Comparison of ENCODE assay signal across 9 cellular contexts in the genomic region with DNA sequence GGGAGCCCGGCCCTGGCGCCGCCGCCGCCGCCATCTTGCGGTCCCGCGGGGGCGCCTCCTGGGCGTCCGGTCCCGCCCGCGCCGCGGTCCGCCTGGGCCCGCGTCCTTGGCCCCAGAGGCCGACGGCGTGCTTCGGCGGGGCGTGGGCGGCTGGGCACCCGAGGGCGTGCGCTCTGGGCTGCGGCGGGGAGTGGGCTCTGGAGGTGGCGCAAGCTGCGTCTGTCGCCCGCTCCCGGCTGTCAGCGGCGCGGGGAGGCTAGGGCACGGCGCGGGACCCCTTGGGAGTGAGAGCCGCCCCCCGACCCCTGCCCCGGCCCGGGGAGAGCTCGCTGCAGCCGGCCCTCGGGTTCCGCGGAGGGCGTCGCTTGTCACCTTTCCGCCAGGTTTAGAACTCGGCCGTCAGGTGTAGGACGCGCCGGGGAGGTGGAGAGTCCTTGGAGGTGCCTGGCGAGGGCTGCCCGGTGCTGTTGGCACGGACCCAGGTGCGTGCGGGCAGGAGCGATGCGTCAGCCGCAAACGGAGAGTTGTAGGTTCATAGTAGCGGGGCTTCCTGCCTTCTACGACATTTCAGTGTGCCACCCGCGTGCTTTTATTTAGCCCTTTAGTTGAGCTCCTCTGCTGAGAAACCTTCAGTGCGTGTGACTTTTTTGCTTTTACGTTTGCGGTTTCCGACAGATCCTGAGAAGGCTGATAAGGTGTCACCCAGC. TPM values are rescaled to one million over a fixed set of nuclear protein-coding genes. Genes with fewer than 3 reads are reported as not detected.
A peak's percentile ranks its signal among the peaks of the same experiment; 100 is the strongest.
DNase-seq lines count a peak whose midpoint lies in the region; ATAC-seq, FAIRE-seq and TF ChIP-seq lines count a peak whose summit lies in the region.
"Had no signal": no experiment of that assay in that cellular context is flagged by ENCODE, and none has a peak within 500 bp of the region (broad histone marks: within the 10 kb centered on the region; RNA-seq: fewer than 3 reads in every experiment).

No MANE protein-coding gene starts in this region.

- H3K27ac ChIP-seq in Panc1 (ENCODE audit: low read length) = peak overlapping the region; percentile 90
- peak overlapping the region; percentile 92 for H3K27ac ChIP-seq in stomach smooth muscle (ENCODE audit: low read length)

- H3K4me1 ChIP-seq in Panc1 (ENCODE audit: control insufficient read depth, insufficient read depth, low read length) (peaks cover 35% of the 10 kb centered on the region), stomach smooth muscle (ENCODE audit: control insufficient read depth, insufficient read depth, low read length) (peaks cover 17% of the 10 kb centered on the region)

- intact Hi-C loops in Panc1 (cut with micrococcal nuclease; ENCODE audit: unreplicated experiment) = loop anchor here (10.0 kb wide), 1 partner anchor 90 kb away; no protein-coding TSS in a partner anchor

- TF ChIP-seq CTCF in BJ (IDR thresholded peaks at IDR 0.05; ENCODE audit: insufficient read depth, low read depth, low read length) (no peak), Panc1 (IDR thresholded peaks at IDR 0.05) (no peak), neural crest cell (conservative IDR thresholded peaks at IDR 0.05) (no peak)

- peak overlapping the region; percentile 52 for H3K27ac Mint-ChIP-seq in neural crest cell (ENCODE audit: unreplicated experiment)

- BruUV-seq in Panc1 (replicated peaks; lab: Mats Ljungman, UMichigan) = no TSS peak

- no peak for DNase-seq in BJ (ENCODE audit: low read depth)
- DNase-seq in GM19239 (ENCODE audit: insufficient read length, low spot score) = peak; percentile 4
- DNase-seq in Panc1 (ENCODE audit: low read depth, low spot score) = no peak
- DNase-seq in activated T-helper 1 cell treated with Interleukin-2 at 50 U/mL for 16 hours (ENCODE audit: low read depth) = peak; percentile 71
- DNase-seq in fibroblast of peridontal ligament (ENCODE audit: extremely low read depth) = peak; percentile 67
- peak; percentile 11 for DNase-seq in neural crest cell (ENCODE audit: low read depth, low spot score)

- FAIRE-seq in GM19239 (lab: Jason Lieb, UNC) = peak; percentile 14
- FAIRE-seq: TTC549 had no signal

- in situ Hi-C loops in Panc1 (cut with HindIII; ENCODE audit: low pct_unique_long_range_greater_than_20kb, low sequenced_read_pairs) = no loop called here

- H3K36me3 ChIP-seq in BJ (ENCODE audit: control insufficient read depth, insufficient read depth, low read length) (no peaks in the 10 kb centered on the region), Panc1 (ENCODE audit: control insufficient read depth, insufficient read depth, low read length) (no peaks in the 10 kb centered on the region; the same call in 1 of the 2 replicates), stomach smooth muscle (ENCODE audit: control insufficient read depth in 2 of 2, insufficient read depth in 2 of 2, low read length in 2 of 2) (no peaks in the 10 kb centered on the region)

- ATAC-seq in HG03460 (IDR thresholded peaks at IDR 0.05; ENCODE audit: unreplicated experiment) = peak; percentile 31
- ATAC-seq in Panc1 = peak; percentile 64

- POLR2A ChIA-PET in BJ (lab: Charles Lee) (no interaction called here), Panc1 (lab: Charles Lee) (interaction anchor here (0.6 kb wide), 1 partner anchor 1121 kb away, joined by 3 read pairs; no protein-coding TSS in a partner anchor)

- H3K27me3 ChIP-seq in BJ (ENCODE audit: control insufficient read depth, insufficient read depth, low read length) = no peaks in the 10 kb centered on the region
- H3K27me3 ChIP-seq in Panc1 (ENCODE audit: control insufficient read depth, insufficient read depth, low read length) = no peaks in the 10 kb centered on the region
- H3K27me3 ChIP-seq in stomach smooth muscle (ENCODE audit: control insufficient read depth in 1 of 2, insufficient read depth in 2 of 2, low read length in 2 of 2) = no peaks in the 10 kb centered on the region

- H3K4me3 ChIP-seq in BJ (ENCODE audit: low read depth, low read length) = peak overlapping the region; percentile 92
- peak overlapping the region; percentile 83 to 94 for H3K4me3 ChIP-seq in Panc1 (ENCODE audit: low read depth in 2 of 2, low read length in 2 of 2)
- H3K4me3 ChIP-seq in stomach smooth muscle (ENCODE audit: low read length in 2 of 2) = peak overlapping the region; percentile 71 to 91

- CTCF ChIA-PET in BJ (lab: Yijun Ruan, JAX) (interaction anchor here (0.6 kb wide), 1 partner anchor 121 kb away, joined by 3 read pairs; no protein-coding TSS in a partner anchor), Panc1 (lab: Charles Lee) (no interaction called here)

- peaks cover 24% of the 10 kb centered on the region for H3K4me1 Mint-ChIP-seq in neural crest cell

- peak overlapping the region; percentile 92 for H3K4me3 Mint-ChIP-seq in neural crest cell

- H3K9me3 ChIP-seq in Panc1 (ENCODE audit: control insufficient read depth, insufficient read depth, low read depth, low read length) (no peaks in the 10 kb centered on the region), stomach smooth muscle (ENCODE audit: control insufficient read depth in 2 of 2, low read length in 2 of 2) (no peaks in the 10 kb centered on the region)

- H3K27me3 Mint-ChIP-seq in neural crest cell (ENCODE audit: low read depth) = no peaks in the 10 kb centered on the region

- peak overlapping the region; percentile 80 to 82 for H3K9ac ChIP-seq in stomach smooth muscle (ENCODE audit: low read length in 2 of 2)

- no peaks in the 10 kb centered on the region for H3K9me3 Mint-ChIP-seq in neural crest cell

- H3K36me3 Mint-ChIP-seq in neural crest cell (ENCODE audit: low read depth) = no peaks in the 10 kb centered on the region

RNA-seq across cellular contexts. Expression of a gene that starts 0.9 kb away (rescaled TPM):
- 170 and 301 TPM in 2 replicates for polyA plus RNA-seq in BJ (2011; rRNA removed)
- polyA minus RNA-seq in BJ (2011; rRNA and poly(A)+ RNA removed) = 55.0 and 62.3 TPM in 2 replicates
- 228 TPM for total RNA-seq in Panc1 (2021; ENCODE audit: unreplicated experiment)
- polyA plus RNA-seq in Panc1 (2012; ENCODE audit: insufficient read length) = 140 TPM
- total RNA-seq in neural crest cell = 125 and 126 TPM in 2 replicates

RNA-seq across cellular contexts. Expression of a gene that starts 29.0 kb away (rescaled TPM):
- polyA plus RNA-seq in BJ (2011; rRNA removed) = 0.05 and 0.20 TPM in 2 replicates
- polyA minus RNA-seq in BJ (2011; rRNA and poly(A)+ RNA removed) = not detected in 2 replicates
- 0.90 TPM for total RNA-seq in Panc1 (2021; ENCODE audit: unreplicated experiment)
- 0.48 TPM for polyA plus RNA-seq in Panc1 (2012; ENCODE audit: insufficient read length)
- not detected in 2 replicates for total RNA-seq in neural crest cell

Comparison
In these comparisons a context has a peak if more than half of its experiments do, and no peak if none do; other contexts are left out.
1. DNase-seq: peak in GM19239 (single experiment), activated T-helper 1 cell treated with Interleukin-2 at 50 U/mL for 16 hours (single experiment), fibroblast of peridontal ligament (single experiment) and neural crest cell (single experiment); none in BJ (single experiment) and Panc1 (single experiment).
2. Peak in every context shown above with its lines, with median percentiles within 50 percentile points of each other: H3K4me3 ChIP-seq.